ENCODE assay signal across 8 cellular contexts in genomic region chr11:34468209-34468841, GRCh38. TPM values are rescaled to one million over a fixed set of nuclear protein-coding genes. Genes with fewer than 3 reads are reported as not detected.
DNase-seq lines count a peak whose midpoint lies in the region; ATAC-seq and TF ChIP-seq lines count a peak whose summit lies in the region.

No MANE protein-coding gene starts in this region.

- DNase-seq in SK-N-SH (peak; percentile 18), NCI-H146 treated with DMSO at 0.1 percent for 48 hours (lab: John Stamatoyannopoulos, UW; ENCODE audit: unreplicated experiment) (peak; percentile 19), left colon (peak in 1 of 2 donors; percentile 37), type B pancreatic cell (ENCODE audit: extremely low spot score, unreplicated experiment) (no peak), AG08396 (ENCODE audit: low spot score) (no peak)
- peak; percentile 22 for DNase-seq in activated T-helper 1 cell treated with anti-CD3 and anti-CD28 coated beads, Interleukin-12 subunit alpha, Interleukin-12 subunit beta, Interleukin-2, Interleukin-4 antibody, amounts not matched to agents 30 ng/mL and 10 ng/mL and 1 ng/mL, durations not matched to agents 14 hours and 24 hours and 36 hours (ENCODE audit: low spot score)

- peak; percentile 59 for TF ChIP-seq RAD21 in SK-N-SH (IDR thresholded peaks at IDR 0.05; ENCODE audit: low read length)

- TF ChIP-seq CTCF in SK-N-SH (IDR thresholded peaks at IDR 0.05) (peak; percentile 35), type B pancreatic cell (conservative IDR thresholded peaks at IDR 0.05) (peak; percentile 64)

- H2AFZ ChIP-seq in SK-N-SH (ENCODE audit: low read depth) = no peak overlapping the region

- no peaks in the 10 kb centered on the region for H3K9me2 ChIP-seq in SK-N-SH

- no peaks in the 10 kb centered on the region for H3K79me2 ChIP-seq in SK-N-SH (ENCODE audit: insufficient read depth)

- no peak overlapping the region for H3K4me3 Mint-ChIP-seq in activated T-helper 1 cell treated with anti-CD3 and anti-CD28 coated beads, Interleukin-12 subunit alpha, Interleukin-12 subunit beta, Interleukin-2, Interleukin-4 antibody, amounts not matched to agents 30 ng/mL and 10 ng/mL and 1 ng/mL, durations not matched to agents 14 hours and 24 hours and 36 hours
- H3K4me3 Mint-ChIP-seq in type B pancreatic cell = no peak overlapping the region

- peaks cover 36% of the 10 kb centered on the region for H3K36me3 Mint-ChIP-seq in activated T-helper 1 cell treated with anti-CD3 and anti-CD28 coated beads, Interleukin-12 subunit alpha, Interleukin-12 subunit beta, Interleukin-2, Interleukin-4 antibody, amounts not matched to agents 30 ng/mL and 10 ng/mL and 1 ng/mL, durations not matched to agents 14 hours and 24 hours and 36 hours (ENCODE audit: low read depth)
- peaks cover 53% of the 10 kb centered on the region for H3K36me3 Mint-ChIP-seq in type B pancreatic cell

- H3K4me3 ChIP-seq in SK-N-SH (ENCODE audit: low read depth in 2 of 2, low read length in 1 of 2) = no peak overlapping the region

- H3K9ac ChIP-seq in SK-N-SH = no peak overlapping the region

- CTCF ChIA-PET in SK-N-SH (lab: Yijun Ruan, JAX) = interaction anchor here (0.7 to 7.4 kb wide), 8 partner anchors 11 to 610 kb away, joined by 3 to 31 read pairs (median 4); no protein-coding TSS in a partner anchor

- no peaks in the 10 kb centered on the region for H3K27me3 Mint-ChIP-seq in activated T-helper 1 cell treated with anti-CD3 and anti-CD28 coated beads, Interleukin-12 subunit alpha, Interleukin-12 subunit beta, Interleukin-2, Interleukin-4 antibody, amounts not matched to agents 30 ng/mL and 10 ng/mL and 1 ng/mL, durations not matched to agents 14 hours and 24 hours and 36 hours (ENCODE audit: insufficient read depth)
- no peaks in the 10 kb centered on the region for H3K27me3 Mint-ChIP-seq in type B pancreatic cell

- H3F3A ChIP-seq in SK-N-SH (replicated peaks; ENCODE audit: insufficient read depth) = peaks cover 3% of the 10 kb centered on the region

- intact Hi-C loops in activated T-helper 1 cell treated with anti-CD3 and anti-CD28 coated beads, Interleukin-12 subunit alpha, Interleukin-12 subunit beta, Interleukin-2, Interleukin-4 antibody, amounts not matched to agents 30 ng/mL and 10 ng/mL and 1 ng/mL, durations not matched to agents 14 hours and 24 hours and 36 hours (cut with micrococcal nuclease) = loop anchor here (1.0 to 5.0 kb wide), 7 partner anchors 30 to 611 kb away; partner anchors contain the start of genes ABTB2 and CAT
- intact Hi-C loops in left colon (cut with DNase I, micrococcal nuclease) = no loop called here

- H3K9me3 ChIP-seq in SK-N-SH = peaks cover 10% of the 10 kb centered on the region

- H3K4me1 Mint-ChIP-seq in activated T-helper 1 cell treated with anti-CD3 and anti-CD28 coated beads, Interleukin-12 subunit alpha, Interleukin-12 subunit beta, Interleukin-2, Interleukin-4 antibody, amounts not matched to agents 30 ng/mL and 10 ng/mL and 1 ng/mL, durations not matched to agents 14 hours and 24 hours and 36 hours (ENCODE audit: low read depth) = peaks cover 6% of the 10 kb centered on the region
- H3K4me1 Mint-ChIP-seq in type B pancreatic cell (ENCODE audit: unreplicated experiment) = no peaks in the 10 kb centered on the region

- 93% methylated on average over 8 of the region's 8 CpGs for WGBS in SK-N-SH (ENCODE audit: low lambda C conversion rate)

- H3K27ac ChIP-seq in SK-N-SH (ENCODE audit: low read depth in 2 of 2, low read length in 1 of 2) = no peak overlapping the region

- ATAC-seq in SK-N-SH treated with all-trans-retinoic acid at 6 μM for 48 hours = no peak
- peak; percentile 66 for ATAC-seq in left colon
- ATAC-seq in GM19463 (IDR thresholded peaks at IDR 0.05; ENCODE audit: unreplicated experiment) = no peak

- H3K27me3 ChIP-seq in SK-N-SH (ENCODE audit: insufficient read depth) = no peaks in the 10 kb centered on the region

- POLR2A ChIA-PET in SK-N-SH (lab: Yijun Ruan, JAX) = no interaction called here

- H3K27ac Mint-ChIP-seq in activated T-helper 1 cell treated with anti-CD3 and anti-CD28 coated beads, Interleukin-12 subunit alpha, Interleukin-12 subunit beta, Interleukin-2, Interleukin-4 antibody, amounts not matched to agents 30 ng/mL and 10 ng/mL and 1 ng/mL, durations not matched to agents 14 hours and 24 hours and 36 hours = no peak overlapping the region
- H3K27ac Mint-ChIP-seq in type B pancreatic cell = no peak overlapping the region

- peaks cover 74 to 80% of the 10 kb centered on the region in 2 experiments for H3K36me3 ChIP-seq in SK-N-SH (replicated peaks in 1 of 2; ENCODE audit: control insufficient read depth in 1 of 2, insufficient read depth in 2 of 2, low read length in 1 of 2)

- no peaks in the 10 kb centered on the region for H3K4me1 ChIP-seq in SK-N-SH (ENCODE audit: control insufficient read depth in 1 of 2, insufficient read depth in 2 of 2, low read depth in 1 of 2, low read length in 1 of 2)

- peaks cover 18% of the 10 kb centered on the region for H3K9me3 Mint-ChIP-seq in activated T-helper 1 cell treated with anti-CD3 and anti-CD28 coated beads, Interleukin-12 subunit alpha, Interleukin-12 subunit beta, Interleukin-2, Interleukin-4 antibody, amounts not matched to agents 30 ng/mL and 10 ng/mL and 1 ng/mL, durations not matched to agents 14 hours and 24 hours and 36 hours
- H3K9me3 Mint-ChIP-seq in type B pancreatic cell = peaks cover 15% of the 10 kb centered on the region

- H4K20me1 ChIP-seq in SK-N-SH (ENCODE audit: insufficient read depth) = no peaks in the 10 kb centered on the region

- H3K4me2 ChIP-seq in SK-N-SH = no peak overlapping the region

- TF ChIP-seq EP300 in SK-N-SH (IDR thresholded peaks at IDR 0.05; ENCODE audit: borderline replicate concordance in 1 of 2, low read depth in 1 of 2, low read length in 1 of 2) = no peak

TF ChIP-seq in SK-N-SH, 30 proteins besides CTCF, POLR2A, EP300 and RAD21 (continues in another document):
- TF ChIP-seq, protein P1, sequence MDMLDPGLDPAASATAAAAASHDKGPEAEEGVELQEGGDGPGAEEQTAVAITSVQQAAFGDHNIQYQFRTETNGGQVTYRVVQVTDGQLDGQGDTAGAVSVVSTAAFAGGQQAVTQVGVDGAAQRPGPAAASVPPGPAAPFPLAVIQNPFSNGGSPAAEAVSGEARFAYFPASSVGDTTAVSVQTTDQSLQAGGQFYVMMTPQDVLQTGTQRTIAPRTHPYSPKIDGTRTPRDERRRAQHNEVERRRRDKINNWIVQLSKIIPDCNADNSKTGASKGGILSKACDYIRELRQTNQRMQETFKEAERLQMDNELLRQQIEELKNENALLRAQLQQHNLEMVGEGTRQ (IDR thresholded peaks at IDR 0.05; ENCODE audit: borderline replicate concordance, low read depth, low read length) = no peak
- no peak for TF ChIP-seq NRF1 (IDR thresholded peaks at IDR 0.05; ENCODE audit: low read depth, low read length)

TF ChIP-seq in SK-N-SH treated with all-trans-retinoic acid at 6 μM for 48 hours, 23 proteins besides CTCF, POLR2A, EP300 and RAD21:
- TF ChIP-seq RARB (CRISPR knock-in tag; IDR thresholded peaks at IDR 0.05) = no peak
- no peak for TF ChIP-seq ZNF70 (CRISPR knock-in tag; IDR thresholded peaks at IDR 0.05)
- TF ChIP-seq, protein P2, sequence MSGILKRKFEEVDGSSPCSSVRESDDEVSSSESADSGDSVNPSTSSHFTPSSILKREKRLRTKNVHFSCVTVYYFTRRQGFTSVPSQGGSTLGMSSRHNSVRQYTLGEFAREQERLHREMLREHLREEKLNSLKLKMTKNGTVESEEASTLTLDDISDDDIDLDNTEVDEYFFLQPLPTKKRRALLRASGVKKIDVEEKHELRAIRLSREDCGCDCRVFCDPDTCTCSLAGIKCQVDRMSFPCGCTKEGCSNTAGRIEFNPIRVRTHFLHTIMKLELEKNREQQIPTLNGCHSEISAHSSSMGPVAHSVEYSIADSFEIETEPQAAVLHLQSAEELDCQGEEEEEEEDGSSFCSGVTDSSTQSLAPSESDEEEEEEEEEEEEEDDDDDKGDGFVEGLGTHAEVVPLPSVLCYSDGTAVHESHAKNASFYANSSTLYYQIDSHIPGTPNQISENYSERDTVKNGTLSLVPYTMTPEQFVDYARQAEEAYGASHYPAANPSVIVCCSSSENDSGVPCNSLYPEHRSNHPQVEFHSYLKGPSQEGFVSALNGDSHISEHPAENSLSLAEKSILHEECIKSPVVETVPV (CRISPR knock-in tag; IDR thresholded peaks at IDR 0.05) = no peak

RNA-seq across cellular contexts. Expression of gene CAT, which starts 29.6 kb away (rescaled TPM):
- 26.6 and 34.3 TPM in 2 replicates for polyA plus RNA-seq in SK-N-SH (2012; rRNA removed)
- 24.2 and 30.6 TPM in 2 replicates for polyA plus RNA-seq in SK-N-SH (2012; cell fraction: cytosol; rRNA removed)
- polyA plus RNA-seq in SK-N-SH (2012; cell fraction: nucleus; rRNA removed) = 31.5 and 42.9 TPM in 2 replicates
- total RNA-seq in activated T-helper 1 cell treated with anti-CD3 and anti-CD28 coated beads, Interleukin-12 subunit alpha, Interleukin-12 subunit beta, Interleukin-2, Interleukin-4 antibody, amounts not matched to agents 30 ng/mL and 10 ng/mL and 1 ng/mL, durations not matched to agents 14 hours and 24 hours and 36 hours = 19.1 and 19.9 TPM in 2 replicates
- total RNA-seq in left colon (100 to 1,000 TPM in 1 of 2 donors, 10 to 100 TPM in 1; 98.7 to 126 TPM), type B pancreatic cell (ENCODE audit: low replicate concordance) (49.9 and 61.2 TPM in 2 replicates)

RNA-seq across cellular contexts. Expression of gene ELF5, which starts 45.3 kb away (rescaled TPM):
- polyA plus RNA-seq in SK-N-SH (2012; rRNA removed) = not detected in 2 replicates
- not detected in 2 replicates for polyA plus RNA-seq in SK-N-SH (2012; cell fraction: cytosol; rRNA removed)
- not detected in 2 replicates for polyA plus RNA-seq in SK-N-SH (2012; cell fraction: nucleus; rRNA removed)
- not detected in 2 replicates for total RNA-seq in activated T-helper 1 cell treated with anti-CD3 and anti-CD28 coated beads, Interleukin-12 subunit alpha, Interleukin-12 subunit beta, Interleukin-2, Interleukin-4 antibody, amounts not matched to agents 30 ng/mL and 10 ng/mL and 1 ng/mL, durations not matched to agents 14 hours and 24 hours and 36 hours
- total RNA-seq in left colon = not detected
- 19.3 and 43.1 TPM in 2 replicates for total RNA-seq in type B pancreatic cell (ENCODE audit: low replicate concordance)

Comparison
In these comparisons a context has a peak if more than half of its experiments do, and no peak if none do; other contexts are left out.
1. DNase-seq: peak in SK-N-SH (single experiment), NCI-H146 treated with DMSO at 0.1 percent for 48 hours (single experiment) and activated T-helper 1 cell treated with anti-CD3 and anti-CD28 coated beads, Interleukin-12 subunit alpha, Interleukin-12 subunit beta, Interleukin-2, Interleukin-4 antibody, amounts not matched to agents 30 ng/mL and 10 ng/mL and 1 ng/mL, durations not matched to agents 14 hours and 24 hours and 36 hours (single experiment); none in type B pancreatic cell (single experiment) and AG08396 (single experiment).
2. RNA of gene ELF5, which starts 45.3 kb away (total RNA-seq): 19.3 to 43.1 TPM in type B pancreatic cell; not detected in activated T-helper 1 cell treated with anti-CD3 and anti-CD28 coated beads, Interleukin-12 subunit alpha, Interleukin-12 subunit beta, Interleukin-2, Interleukin-4 antibody, amounts not matched to agents 30 ng/mL and 10 ng/mL and 1 ng/mL, durations not matched to agents 14 hours and 24 hours and 36 hours and not detected in left colon; every median in the first group is over 10 times any median in the second.